In the genomic region with DNA sequence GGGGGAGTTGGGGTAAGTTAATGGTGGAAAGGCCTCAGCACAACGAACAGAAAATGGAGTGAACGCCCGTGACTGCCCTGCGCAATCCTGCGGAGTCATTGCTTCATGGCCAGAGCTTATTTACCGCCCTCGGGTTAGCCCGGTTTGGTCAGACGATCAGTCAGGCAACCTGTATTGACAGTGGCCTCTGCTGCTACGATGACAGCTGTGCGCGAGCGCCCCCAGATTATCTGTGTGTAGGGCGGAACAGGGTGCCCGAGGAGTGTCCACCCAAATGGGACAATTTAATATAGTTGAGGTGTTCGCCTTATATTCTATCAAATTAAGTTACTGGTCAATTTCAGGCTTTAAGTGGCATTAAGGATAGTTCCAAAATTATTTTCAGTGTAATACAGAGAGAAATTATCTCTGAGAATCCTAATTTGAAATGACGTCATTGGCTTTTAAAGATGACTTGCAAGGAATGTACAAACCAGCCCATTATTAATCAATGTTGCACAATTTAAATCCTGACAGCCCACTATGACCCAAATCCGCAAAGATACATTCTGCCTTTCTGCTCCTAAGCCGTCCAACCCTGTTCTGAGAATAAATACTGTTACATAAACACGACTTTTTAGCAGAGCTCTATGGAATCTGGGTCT, we compare ENCODE assay signal across 1 cellular context.
TF ChIP-seq lines count a peak whose summit lies in the region.

No MANE protein-coding gene starts in this region.

TF ChIP-seq in K562, 482 proteins besides CTCF, POLR2A, EP300 and RAD21 (continued from another document and continues in another):
- TF ChIP-seq, protein P1, sequence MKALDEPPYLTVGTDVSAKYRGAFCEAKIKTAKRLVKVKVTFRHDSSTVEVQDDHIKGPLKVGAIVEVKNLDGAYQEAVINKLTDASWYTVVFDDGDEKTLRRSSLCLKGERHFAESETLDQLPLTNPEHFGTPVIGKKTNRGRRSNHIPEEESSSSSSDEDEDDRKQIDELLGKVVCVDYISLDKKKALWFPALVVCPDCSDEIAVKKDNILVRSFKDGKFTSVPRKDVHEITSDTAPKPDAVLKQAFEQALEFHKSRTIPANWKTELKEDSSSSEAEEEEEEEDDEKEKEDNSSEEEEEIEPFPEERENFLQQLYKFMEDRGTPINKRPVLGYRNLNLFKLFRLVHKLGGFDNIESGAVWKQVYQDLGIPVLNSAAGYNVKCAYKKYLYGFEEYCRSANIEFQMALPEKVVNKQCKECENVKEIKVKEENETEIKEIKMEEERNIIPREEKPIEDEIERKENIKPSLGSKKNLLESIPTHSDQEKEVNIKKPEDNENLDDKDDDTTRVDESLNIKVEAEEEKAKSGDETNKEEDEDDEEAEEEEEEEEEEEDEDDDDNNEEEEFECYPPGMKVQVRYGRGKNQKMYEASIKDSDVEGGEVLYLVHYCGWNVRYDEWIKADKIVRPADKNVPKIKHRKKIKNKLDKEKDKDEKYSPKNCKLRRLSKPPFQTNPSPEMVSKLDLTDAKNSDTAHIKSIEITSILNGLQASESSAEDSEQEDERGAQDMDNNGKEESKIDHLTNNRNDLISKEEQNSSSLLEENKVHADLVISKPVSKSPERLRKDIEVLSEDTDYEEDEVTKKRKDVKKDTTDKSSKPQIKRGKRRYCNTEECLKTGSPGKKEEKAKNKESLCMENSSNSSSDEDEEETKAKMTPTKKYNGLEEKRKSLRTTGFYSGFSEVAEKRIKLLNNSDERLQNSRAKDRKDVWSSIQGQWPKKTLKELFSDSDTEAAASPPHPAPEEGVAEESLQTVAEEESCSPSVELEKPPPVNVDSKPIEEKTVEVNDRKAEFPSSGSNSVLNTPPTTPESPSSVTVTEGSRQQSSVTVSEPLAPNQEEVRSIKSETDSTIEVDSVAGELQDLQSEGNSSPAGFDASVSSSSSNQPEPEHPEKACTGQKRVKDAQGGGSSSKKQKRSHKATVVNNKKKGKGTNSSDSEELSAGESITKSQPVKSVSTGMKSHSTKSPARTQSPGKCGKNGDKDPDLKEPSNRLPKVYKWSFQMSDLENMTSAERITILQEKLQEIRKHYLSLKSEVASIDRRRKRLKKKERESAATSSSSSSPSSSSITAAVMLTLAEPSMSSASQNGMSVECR (CRISPR knock-in tag; IDR thresholded peaks at IDR 0.05), result no peak
- TF ChIP-seq MLX (CRISPR knock-in tag; conservative IDR thresholded peaks at IDR 0.05) (no peak), PRMT5 (CRISPR knock-in tag; IDR thresholded peaks at IDR 0.05) (no peak), ARID3B (CRISPR knock-in tag; IDR thresholded peaks at IDR 0.05; ENCODE audit: borderline replicate concordance) (no peak), BRD9 (IDR thresholded peaks at IDR 0.05; ENCODE audit: low read depth, partially characterized antibody) (no peak), ZBTB7A (IDR thresholded peaks at IDR 0.05; ENCODE audit: borderline replicate concordance, control insufficient read depth, low read depth, low read length) (no peak), JUNB (CRISPR knock-in tag; conservative IDR thresholded peaks at IDR 0.05) (no peak), ZNF24 (IDR thresholded peaks at IDR 0.05) (peak; percentile 28; the same call in 1 of the 2 replicates), BHLHE40 (IDR thresholded peaks at IDR 0.05; ENCODE audit: low read length) (peak; percentile 93), KDM4B (IDR thresholded peaks at IDR 0.05; ENCODE audit: borderline replicate concordance in 2 of 2, low read depth in 1 of 2) (no peak), SPI1 (IDR thresholded peaks at IDR 0.05; ENCODE audit: borderline replicate concordance, low read depth, low read length) (no peak), ZNF274 (IDR thresholded peaks at IDR 0.05; ENCODE audit: borderline replicate concordance, low read depth, low read length) (no peak), STAT5A (IDR thresholded peaks at IDR 0.05; ENCODE audit: borderline replicate concordance, low read length) (no peak), CBFA2T2 (conservative IDR thresholded peaks at IDR 0.05) (no peak), NONO (IDR thresholded peaks at IDR 0.05; ENCODE audit: low read depth in 2 of 2, low read length in 1 of 2) (no peak), ZNF79 (CRISPR knock-in tag; IDR thresholded peaks at IDR 0.05; ENCODE audit: low read depth) (no peak), ZNF134 (CRISPR knock-in tag; conservative IDR thresholded peaks at IDR 0.05) (no peak)
- TF ChIP-seq, protein P2, sequence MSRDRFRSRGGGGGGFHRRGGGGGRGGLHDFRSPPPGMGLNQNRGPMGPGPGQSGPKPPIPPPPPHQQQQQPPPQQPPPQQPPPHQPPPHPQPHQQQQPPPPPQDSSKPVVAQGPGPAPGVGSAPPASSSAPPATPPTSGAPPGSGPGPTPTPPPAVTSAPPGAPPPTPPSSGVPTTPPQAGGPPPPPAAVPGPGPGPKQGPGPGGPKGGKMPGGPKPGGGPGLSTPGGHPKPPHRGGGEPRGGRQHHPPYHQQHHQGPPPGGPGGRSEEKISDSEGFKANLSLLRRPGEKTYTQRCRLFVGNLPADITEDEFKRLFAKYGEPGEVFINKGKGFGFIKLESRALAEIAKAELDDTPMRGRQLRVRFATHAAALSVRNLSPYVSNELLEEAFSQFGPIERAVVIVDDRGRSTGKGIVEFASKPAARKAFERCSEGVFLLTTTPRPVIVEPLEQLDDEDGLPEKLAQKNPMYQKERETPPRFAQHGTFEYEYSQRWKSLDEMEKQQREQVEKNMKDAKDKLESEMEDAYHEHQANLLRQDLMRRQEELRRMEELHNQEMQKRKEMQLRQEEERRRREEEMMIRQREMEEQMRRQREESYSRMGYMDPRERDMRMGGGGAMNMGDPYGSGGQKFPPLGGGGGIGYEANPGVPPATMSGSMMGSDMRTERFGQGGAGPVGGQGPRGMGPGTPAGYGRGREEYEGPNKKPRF (IDR thresholded peaks at IDR 0.05; ENCODE audit: low read depth, low read length), result no peak
- TF ChIP-seq, protein P3, sequence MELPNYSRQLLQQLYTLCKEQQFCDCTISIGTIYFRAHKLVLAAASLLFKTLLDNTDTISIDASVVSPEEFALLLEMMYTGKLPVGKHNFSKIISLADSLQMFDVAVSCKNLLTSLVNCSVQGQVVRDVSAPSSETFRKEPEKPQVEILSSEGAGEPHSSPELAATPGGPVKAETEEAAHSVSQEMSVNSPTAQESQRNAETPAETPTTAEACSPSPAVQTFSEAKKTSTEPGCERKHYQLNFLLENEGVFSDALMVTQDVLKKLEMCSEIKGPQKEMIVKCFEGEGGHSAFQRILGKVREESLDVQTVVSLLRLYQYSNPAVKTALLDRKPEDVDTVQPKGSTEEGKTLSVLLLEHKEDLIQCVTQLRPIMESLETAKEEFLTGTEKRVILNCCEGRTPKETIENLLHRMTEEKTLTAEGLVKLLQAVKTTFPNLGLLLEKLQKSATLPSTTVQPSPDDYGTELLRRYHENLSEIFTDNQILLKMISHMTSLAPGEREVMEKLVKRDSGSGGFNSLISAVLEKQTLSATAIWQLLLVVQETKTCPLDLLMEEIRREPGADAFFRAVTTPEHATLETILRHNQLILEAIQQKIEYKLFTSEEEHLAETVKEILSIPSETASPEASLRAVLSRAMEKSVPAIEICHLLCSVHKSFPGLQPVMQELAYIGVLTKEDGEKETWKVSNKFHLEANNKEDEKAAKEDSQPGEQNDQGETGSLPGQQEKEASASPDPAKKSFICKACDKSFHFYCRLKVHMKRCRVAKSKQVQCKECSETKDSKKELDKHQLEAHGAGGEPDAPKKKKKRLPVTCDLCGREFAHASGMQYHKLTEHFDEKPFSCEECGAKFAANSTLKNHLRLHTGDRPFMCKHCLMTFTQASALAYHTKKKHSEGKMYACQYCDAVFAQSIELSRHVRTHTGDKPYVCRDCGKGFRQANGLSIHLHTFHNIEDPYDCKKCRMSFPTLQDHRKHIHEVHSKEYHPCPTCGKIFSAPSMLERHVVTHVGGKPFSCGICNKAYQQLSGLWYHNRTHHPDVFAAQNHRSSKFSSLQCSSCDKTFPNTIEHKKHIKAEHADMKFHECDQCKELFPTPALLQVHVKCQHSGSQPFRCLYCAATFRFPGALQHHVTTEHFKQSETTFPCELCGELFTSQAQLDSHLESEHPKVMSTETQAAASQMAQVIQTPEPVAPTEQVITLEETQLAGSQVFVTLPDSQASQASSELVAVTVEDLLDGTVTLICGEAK (IDR thresholded peaks at IDR 0.05), result no peak
- TF ChIP-seq, protein P3 (CRISPR knock-in tag; IDR thresholded peaks at IDR 0.05), result no peak
- TF ChIP-seq, protein P4, sequence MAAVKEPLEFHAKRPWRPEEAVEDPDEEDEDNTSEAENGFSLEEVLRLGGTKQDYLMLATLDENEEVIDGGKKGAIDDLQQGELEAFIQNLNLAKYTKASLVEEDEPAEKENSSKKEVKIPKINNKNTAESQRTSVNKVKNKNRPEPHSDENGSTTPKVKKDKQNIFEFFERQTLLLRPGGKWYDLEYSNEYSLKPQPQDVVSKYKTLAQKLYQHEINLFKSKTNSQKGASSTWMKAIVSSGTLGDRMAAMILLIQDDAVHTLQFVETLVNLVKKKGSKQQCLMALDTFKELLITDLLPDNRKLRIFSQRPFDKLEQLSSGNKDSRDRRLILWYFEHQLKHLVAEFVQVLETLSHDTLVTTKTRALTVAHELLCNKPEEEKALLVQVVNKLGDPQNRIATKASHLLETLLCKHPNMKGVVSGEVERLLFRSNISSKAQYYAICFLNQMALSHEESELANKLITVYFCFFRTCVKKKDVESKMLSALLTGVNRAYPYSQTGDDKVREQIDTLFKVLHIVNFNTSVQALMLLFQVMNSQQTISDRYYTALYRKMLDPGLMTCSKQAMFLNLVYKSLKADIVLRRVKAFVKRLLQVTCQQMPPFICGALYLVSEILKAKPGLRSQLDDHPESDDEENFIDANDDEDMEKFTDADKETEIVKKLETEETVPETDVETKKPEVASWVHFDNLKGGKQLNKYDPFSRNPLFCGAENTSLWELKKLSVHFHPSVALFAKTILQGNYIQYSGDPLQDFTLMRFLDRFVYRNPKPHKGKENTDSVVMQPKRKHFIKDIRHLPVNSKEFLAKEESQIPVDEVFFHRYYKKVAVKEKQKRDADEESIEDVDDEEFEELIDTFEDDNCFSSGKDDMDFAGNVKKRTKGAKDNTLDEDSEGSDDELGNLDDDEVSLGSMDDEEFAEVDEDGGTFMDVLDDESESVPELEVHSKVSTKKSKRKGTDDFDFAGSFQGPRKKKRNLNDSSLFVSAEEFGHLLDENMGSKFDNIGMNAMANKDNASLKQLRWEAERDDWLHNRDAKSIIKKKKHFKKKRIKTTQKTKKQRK (IDR thresholded peaks at IDR 0.05; ENCODE audit: borderline replicate concordance, low read depth, low read length), result no peak
- TF ChIP-seq, protein P5, sequence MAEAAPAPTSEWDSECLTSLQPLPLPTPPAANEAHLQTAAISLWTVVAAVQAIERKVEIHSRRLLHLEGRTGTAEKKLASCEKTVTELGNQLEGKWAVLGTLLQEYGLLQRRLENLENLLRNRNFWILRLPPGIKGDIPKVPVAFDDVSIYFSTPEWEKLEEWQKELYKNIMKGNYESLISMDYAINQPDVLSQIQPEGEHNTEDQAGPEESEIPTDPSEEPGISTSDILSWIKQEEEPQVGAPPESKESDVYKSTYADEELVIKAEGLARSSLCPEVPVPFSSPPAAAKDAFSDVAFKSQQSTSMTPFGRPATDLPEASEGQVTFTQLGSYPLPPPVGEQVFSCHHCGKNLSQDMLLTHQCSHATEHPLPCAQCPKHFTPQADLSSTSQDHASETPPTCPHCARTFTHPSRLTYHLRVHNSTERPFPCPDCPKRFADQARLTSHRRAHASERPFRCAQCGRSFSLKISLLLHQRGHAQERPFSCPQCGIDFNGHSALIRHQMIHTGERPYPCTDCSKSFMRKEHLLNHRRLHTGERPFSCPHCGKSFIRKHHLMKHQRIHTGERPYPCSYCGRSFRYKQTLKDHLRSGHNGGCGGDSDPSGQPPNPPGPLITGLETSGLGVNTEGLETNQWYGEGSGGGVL (CRISPR knock-in tag; IDR thresholded peaks at IDR 0.05), result no peak
